29 cellular contexts compared by ENCODE assay signal in genomic region chr22:43299736-43300135, GRCh38. TPM values are rescaled to one million over a fixed set of nuclear protein-coding genes. Genes with fewer than 3 reads are reported as not detected.
"Had no signal": no experiment of that assay in that cellular context is flagged by ENCODE, and none has a peak within 500 bp of the region (broad histone marks: within the 10 kb centered on the region; RNA-seq: fewer than 3 reads in every experiment).

No MANE protein-coding gene starts in this region.

- H3K27me3 Mint-ChIP-seq: activated CD4-positive, alpha-beta T cell treated with anti-CD3 and anti-CD28 coated beads for 36 hours; activated CD8-positive, alpha-beta memory T cell treated with anti-CD3 and anti-CD28 coated beads, Interleukin-2, amount 10 ng/mL, durations not matched to agents 7 days and 5 days; activated naive CD8-positive, alpha-beta T cell treated with anti-CD3 and anti-CD28 coated beads, Interleukin-2, amount 10 ng/mL, durations not matched to agents 7 days and 5 days had no signal

- H3K9me3 Mint-ChIP-seq: activated CD4-positive, alpha-beta memory T cell treated with anti-CD3 and anti-CD28 coated beads for 36 hours; activated CD4-positive, alpha-beta T cell treated with anti-CD3 and anti-CD28 coated beads, Interleukin-2, amount 10 ng/mL, durations not matched to agents 24 days and 14 days; activated naive CD4-positive, alpha-beta T cell treated with anti-CD3 and anti-CD28 coated beads, Interleukin-2, amount 10 ng/mL, durations not matched to agents 7 days and 5 days; activated naive CD4-positive, alpha-beta T cell treated with anti-CD3 and anti-CD28 coated beads, Interleukin-2, amount 50 U/mL, for 72 hours; activated naive CD8-positive, alpha-beta T cell treated with anti-CD3 and anti-CD28 coated beads, Interleukin-2, amount 10 ng/mL, durations not matched to agents 7 days and 5 days; activated T-helper 1 cell treated with anti-CD3 and anti-CD28 coated beads, Interleukin-12 subunit alpha, Interleukin-12 subunit beta, Interleukin-2, Interleukin-4 antibody, amounts not matched to agents 30 ng/mL and 10 ng/mL and 1 ng/mL, durations not matched to agents 14 hours and 24 hours and 36 hours; activated T-helper 2 cell treated with anti-CD3 and anti-CD28 coated beads, Interferon-gamma antibody, Interleukin-2, Interleukin-4, amounts not matched to agents 10 μg/mL and 5 μg/mL and 100 μg/mL, durations not matched to agents 14 hours and 24 hours and 36 hours; effector memory CD8-positive, alpha-beta T cell had no signal

- H3K27me3 ChIP-seq: ascending aorta had no signal

- H3K36me3 Mint-ChIP-seq: activated CD4-positive, alpha-beta memory T cell treated with anti-CD3 and anti-CD28 coated beads for 36 hours; activated CD8-positive, alpha-beta memory T cell treated with anti-CD3 and anti-CD28 coated beads, Interleukin-2, amount 10 ng/mL, durations not matched to agents 7 days and 5 days; activated naive CD4-positive, alpha-beta T cell treated with anti-CD3 and anti-CD28 coated beads, Interleukin-2, amount 10 ng/mL, durations not matched to agents 7 days and 5 days; activated naive CD4-positive, alpha-beta T cell treated with anti-CD3 and anti-CD28 coated beads, Interleukin-2, amount 50 U/mL, for 72 hours; activated naive CD8-positive, alpha-beta T cell treated with anti-CD3 and anti-CD28 coated beads, Interleukin-2, amount 10 ng/mL, durations not matched to agents 7 days and 5 days had no signal

- H3K4me3 ChIP-seq: ascending aorta had no signal

- H3K27ac Mint-ChIP-seq: activated CD4-positive, alpha-beta memory T cell treated with anti-CD3 and anti-CD28 coated beads for 36 hours; activated CD4-positive, alpha-beta T cell treated with anti-CD3 and anti-CD28 coated beads for 36 hours; activated CD4-positive, alpha-beta T cell treated with anti-CD3 and anti-CD28 coated beads, Interleukin-2, amount 10 ng/mL, durations not matched to agents 24 days and 14 days; activated CD8-positive, alpha-beta memory T cell treated with anti-CD3 and anti-CD28 coated beads, Interleukin-2, amount 10 ng/mL, durations not matched to agents 7 days and 5 days; activated CD8-positive, alpha-beta T cell treated with anti-CD3 and anti-CD28 coated beads, Interleukin-2, amount 10 ng/mL, durations not matched to agents 7 days and 5 days; activated naive CD4-positive, alpha-beta T cell treated with anti-CD3 and anti-CD28 coated beads, Interleukin-2, amount 10 ng/mL, durations not matched to agents 7 days and 5 days; activated naive CD4-positive, alpha-beta T cell treated with anti-CD3 and anti-CD28 coated beads, Interleukin-2, amount 50 U/mL, for 72 hours; activated naive CD8-positive, alpha-beta T cell treated with anti-CD3 and anti-CD28 coated beads, Interleukin-2, amount 10 ng/mL, durations not matched to agents 7 days and 5 days; activated T-helper 1 cell treated with anti-CD3 and anti-CD28 coated beads, Interleukin-12 subunit alpha, Interleukin-12 subunit beta, Interleukin-2, Interleukin-4 antibody, amounts not matched to agents 30 ng/mL and 10 ng/mL and 1 ng/mL, durations not matched to agents 14 hours and 24 hours and 36 hours; activated T-helper 2 cell treated with anti-CD3 and anti-CD28 coated beads, Interferon-gamma antibody, Interleukin-2, Interleukin-4, amounts not matched to agents 10 μg/mL and 5 μg/mL and 100 μg/mL, durations not matched to agents 14 hours and 24 hours and 36 hours; effector memory CD8-positive, alpha-beta T cell had no signal

- H3K27ac ChIP-seq: ascending aorta, brain microvascular endothelial cell, epithelial cell of prostate had no signal

- H3K4me1 Mint-ChIP-seq: activated CD4-positive, alpha-beta T cell treated with anti-CD3 and anti-CD28 coated beads for 36 hours; activated CD4-positive, alpha-beta T cell treated with anti-CD3 and anti-CD28 coated beads, Interleukin-2, amount 10 ng/mL, durations not matched to agents 24 days and 14 days; activated naive CD4-positive, alpha-beta T cell treated with anti-CD3 and anti-CD28 coated beads, Interleukin-2, amount 10 ng/mL, durations not matched to agents 7 days and 5 days; activated naive CD8-positive, alpha-beta T cell treated with anti-CD3 and anti-CD28 coated beads, Interleukin-2, amount 10 ng/mL, durations not matched to agents 7 days and 5 days had no signal

- DNase-seq: activated CD4-positive, alpha-beta memory T cell treated with anti-CD3 and anti-CD28 coated beads for 36 hours; activated CD4-positive, alpha-beta T cell treated with anti-CD3 and anti-CD28 coated beads for 36 hours; activated CD4-positive, alpha-beta T cell treated with anti-CD3 and anti-CD28 coated beads, Interleukin-2, amount 10 ng/mL, durations not matched to agents 24 days and 14 days; activated CD4-positive, CD25-positive, alpha-beta regulatory T cell; activated CD4-positive, CD25-positive, alpha-beta regulatory T cell treated with anti-CD3 and anti-CD28 coated beads, Interleukin-2, amount 50 U/mL, for 72 hours; activated CD8-positive, alpha-beta memory T cell treated with anti-CD3 and anti-CD28 coated beads, Interleukin-2, amount 10 ng/mL, durations not matched to agents 7 days and 5 days; activated CD8-positive, alpha-beta memory T cell treated with anti-CD3 and anti-CD28 coated beads, Interleukin-2, amount 50 U/mL, for 4 hours; activated CD8-positive, alpha-beta T cell treated with anti-CD3 and anti-CD28 coated beads, Interleukin-2, amount 10 ng/mL, durations not matched to agents 7 days and 5 days; activated gamma-delta T cell; activated naive CD4-positive, alpha-beta T cell; activated naive CD4-positive, alpha-beta T cell treated with anti-CD3 and anti-CD28 coated beads, Interleukin-2, amount 10 ng/mL, durations not matched to agents 7 days and 5 days; activated naive CD8-positive, alpha-beta T cell treated with anti-CD3 and anti-CD28 coated beads, Interleukin-2, amount 10 ng/mL, durations not matched to agents 7 days and 5 days; activated T-cell treated with anti-CD3 and anti-CD28 coated beads, Interleukin-2, amount 50 U/mL, for 1 hour; activated T-cell treated with anti-CD3 and anti-CD28 coated beads, Interleukin-2, amount 50 U/mL, for 48 hours; brain microvascular endothelial cell; caudate nucleus; cortex of kidney; dermis blood vessel endothelial cell; effector CD4-positive, alpha-beta T cell; effector memory CD8-positive, alpha-beta T cell; foreskin fibroblast; head of caudate nucleus; T-helper 2 cell had no signal

- H3K9me3 ChIP-seq: ascending aorta had no signal

- H3K4me3 Mint-ChIP-seq: activated CD4-positive, alpha-beta memory T cell treated with anti-CD3 and anti-CD28 coated beads for 36 hours; activated CD4-positive, alpha-beta T cell treated with anti-CD3 and anti-CD28 coated beads for 36 hours; activated CD4-positive, alpha-beta T cell treated with anti-CD3 and anti-CD28 coated beads, Interleukin-2, amount 10 ng/mL, durations not matched to agents 24 days and 14 days; activated CD8-positive, alpha-beta memory T cell treated with anti-CD3 and anti-CD28 coated beads, Interleukin-2, amount 10 ng/mL, durations not matched to agents 7 days and 5 days; activated CD8-positive, alpha-beta T cell treated with anti-CD3 and anti-CD28 coated beads, Interleukin-2, amount 10 ng/mL, durations not matched to agents 7 days and 5 days; activated naive CD4-positive, alpha-beta T cell treated with anti-CD3 and anti-CD28 coated beads, Interleukin-2, amount 10 ng/mL, durations not matched to agents 7 days and 5 days; activated naive CD8-positive, alpha-beta T cell treated with anti-CD3 and anti-CD28 coated beads, Interleukin-2, amount 10 ng/mL, durations not matched to agents 7 days and 5 days; activated T-helper 1 cell treated with anti-CD3 and anti-CD28 coated beads, Interleukin-12 subunit alpha, Interleukin-12 subunit beta, Interleukin-2, Interleukin-4 antibody, amounts not matched to agents 30 ng/mL and 10 ng/mL and 1 ng/mL, durations not matched to agents 14 hours and 24 hours and 36 hours; effector memory CD8-positive, alpha-beta T cell had no signal

- H3K36me3 ChIP-seq: ascending aorta, brain microvascular endothelial cell had no signal

RNA-seq across cellular contexts. Expression of gene SCUBE1, which starts 43.4 kb away (rescaled TPM):
- total RNA-seq: activated CD4-positive, alpha-beta memory T cell treated with anti-CD3 and anti-CD28 coated beads for 36 hours; activated CD4-positive, alpha-beta T cell treated with anti-CD3 and anti-CD28 coated beads for 36 hours; activated CD4-positive, alpha-beta T cell treated with anti-CD3 and anti-CD28 coated beads, Interleukin-2, amount 10 ng/mL, durations not matched to agents 24 days and 14 days; activated T-helper 1 cell treated with anti-CD3 and anti-CD28 coated beads, Interleukin-12 subunit alpha, Interleukin-12 subunit beta, Interleukin-2, Interleukin-4 antibody, amounts not matched to agents 30 ng/mL and 10 ng/mL and 1 ng/mL, durations not matched to agents 14 hours and 24 hours and 36 hours; activated T-helper 2 cell treated with anti-CD3 and anti-CD28 coated beads, Interferon-gamma antibody, Interleukin-2, Interleukin-4, amounts not matched to agents 10 μg/mL and 5 μg/mL and 100 μg/mL, durations not matched to agents 14 hours and 24 hours and 36 hours; dermis blood vessel endothelial cell; endothelial cell of umbilical vein had no signal
